21 cellular contexts compared by ENCODE assay signal in genomic region chr12:15193927-15194326, GRCh38. TPM values are rescaled to one million over a fixed set of nuclear protein-coding genes. Genes with fewer than 3 reads are reported as not detected.
DNase-seq lines count a peak whose midpoint lies in the region; ATAC-seq, FAIRE-seq and TF ChIP-seq lines count a peak whose summit lies in the region.
"Had no signal": no experiment of that assay in that cellular context is flagged by ENCODE, and none has a peak within 500 bp of the region (broad histone marks: within the 10 kb centered on the region; RNA-seq: fewer than 3 reads in every experiment).

No MANE protein-coding gene starts in this region.

- H2AFZ ChIP-seq in astrocyte (ENCODE audit: low read depth, low read length): no peak overlapping the region

- no peaks in the 10 kb centered on the region for H3K4me1 Mint-ChIP-seq in astrocyte (ENCODE audit: low read depth, unreplicated experiment)
- H3K4me1 Mint-ChIP-seq: activated CD4-positive, alpha-beta T cell treated with anti-CD3 and anti-CD28 coated beads, Interleukin-2, amount 10 ng/mL, durations not matched to agents 24 days and 14 days; activated T-helper 17 cell treated with anti-CD3 and anti-CD28 coated beads, Interleukin-2, amount 50 U/mL, for 72 hours; stimulated activated naive CD8-positive, alpha-beta T cell treated with anti-CD3 and anti-CD28 coated beads, Interleukin-15, amount 100 ng/mL, for 72 hours had no signal

- TF ChIP-seq CTCF in astrocyte (IDR thresholded peaks at IDR 0.05; ENCODE audit: insufficient read depth, low read depth, low read length): no peak
- no peak for TF ChIP-seq CTCF in foreskin keratinocyte (conservative IDR thresholded peaks at IDR 0.05)
- TF ChIP-seq CTCF in omental fat pad (IDR thresholded peaks at IDR 0.05): no peak
- TF ChIP-seq CTCF in uterus (IDR thresholded peaks at IDR 0.05): no peak

- no peak overlapping the region for H3K27ac ChIP-seq in astrocyte (ENCODE audit: low read depth, low read length)
- H3K27ac ChIP-seq in foreskin keratinocyte: no peak overlapping the region
- peak overlapping the region; percentile 83 to 95 for H3K27ac ChIP-seq in uterus
- H3K27ac ChIP-seq: SJSA1 had no signal

- H3K9ac ChIP-seq in astrocyte (ENCODE audit: low read length): no peak overlapping the region

- no peaks in the 10 kb centered on the region for H3K4me1 ChIP-seq in astrocyte (ENCODE audit: insufficient read depth, low read length)
- no peaks in the 10 kb centered on the region for H3K4me1 ChIP-seq in foreskin keratinocyte
- peaks cover 0 to 63% of the 10 kb centered on the region in 2 donors for H3K4me1 ChIP-seq in uterus
- H3K4me1 ChIP-seq: SJSA1 had no signal

- intact Hi-C loops in uterus (cut with DNase I; ENCODE audit: low total_unique reads): no loop called here

- peaks cover 2% of the 10 kb centered on the region for H3K27me3 Mint-ChIP-seq in astrocyte (ENCODE audit: low read depth, unreplicated experiment)
- H3K27me3 Mint-ChIP-seq: dendritic cell treated with granulocyte-macrophage colony-stimulating factor and Interleukin-4, amounts not matched to agents 40 ng/mL and 50 ng/mL, for 4 days; progenitor cell of endocrine pancreas had no signal

- no peak overlapping the region for H3K4me2 ChIP-seq in astrocyte (ENCODE audit: low read length)

- H3K4me3 ChIP-seq in astrocyte (ENCODE audit: insufficient read depth, low read depth, low read length): no peak overlapping the region
- H3K4me3 ChIP-seq in uterus: no peak overlapping the region
- H3K4me3 ChIP-seq: SJSA1, upper lobe of left lung had no signal

- no peaks in the 10 kb centered on the region for H3K9me3 ChIP-seq in astrocyte (ENCODE audit: insufficient read depth, low read depth, low read length)
- H3K9me3 ChIP-seq in uterus: no peaks in the 10 kb centered on the region
- H3K9me3 ChIP-seq: SJSA1, upper lobe of left lung had no signal

- TF ChIP-seq POLR2A in uterus (IDR thresholded peaks at IDR 0.05): peak in 1 of 2 donors; percentile 5

- FAIRE-seq in astrocyte (lab: Jason Lieb, UNC): peak; percentile 9
- FAIRE-seq: RCC 7860 had no signal

- no peaks in the 10 kb centered on the region for H3K79me2 ChIP-seq in astrocyte (ENCODE audit: insufficient read depth, low read length)

- H3K27ac Mint-ChIP-seq in astrocyte (ENCODE audit: unreplicated experiment): no peak overlapping the region
- H3K27ac Mint-ChIP-seq: activated CD4-positive, alpha-beta T cell treated with anti-CD3 and anti-CD28 coated beads, Interleukin-2, amount 10 ng/mL, durations not matched to agents 24 days and 14 days; activated T-helper 17 cell treated with anti-CD3 and anti-CD28 coated beads, Interleukin-2, amount 50 U/mL, for 72 hours; dendritic cell treated with granulocyte-macrophage colony-stimulating factor and Interleukin-4, amounts not matched to agents 40 ng/mL and 50 ng/mL, for 4 days; nephron progenitor cell; progenitor cell of endocrine pancreas; stimulated activated naive CD8-positive, alpha-beta T cell treated with anti-CD3 and anti-CD28 coated beads, Interleukin-15, amount 100 ng/mL, for 72 hours; T-helper 1 cell treated with Interleukin-12 subunit alpha and Interleukin-12 subunit beta and Interleukin-4 antibody, amounts not matched to agents 30 μg/mL and 1 μg/mL, for 36 hours had no signal

- peaks cover 3% of the 10 kb centered on the region for H3K27me3 ChIP-seq in astrocyte (ENCODE audit: insufficient read depth, low read length)
- no peaks in the 10 kb centered on the region for H3K27me3 ChIP-seq in foreskin keratinocyte
- H3K27me3 ChIP-seq in uterus: no peaks in the 10 kb centered on the region
- H3K27me3 ChIP-seq: SJSA1, upper lobe of left lung had no signal

- DNase-seq in astrocyte (ENCODE audit: low read depth) (peak; percentile 19), foreskin keratinocyte (peak in 1 of 2 donors; percentile 44), omental fat pad (ENCODE audit: low spot score) (no peak), uterus (peak; percentile 61 to 81), DMS153 treated with DMSO at 0.1 percent for 48 hours (lab: John Stamatoyannopoulos, UW; ENCODE audit: unreplicated experiment) (no peak)
- DNase-seq in activated CD4-positive, alpha-beta T cell treated with anti-CD3 and anti-CD28 coated beads, Interleukin-2, amount 50 U/mL, for 1 hour: no peak
- DNase-seq: activated CD4-positive, alpha-beta T cell treated with anti-CD3 and anti-CD28 coated beads, Interleukin-2, amount 10 ng/mL, durations not matched to agents 24 days and 14 days; foreskin melanocyte; NCI-H187 treated with DMSO at 0.1 percent for 48 hours; nephron progenitor cell; stimulated activated CD4-positive, alpha-beta T cell treated with anti-CD3 and anti-CD28 coated beads, Interleukin-4, amount 100 ng/mL, for 4 hours; stimulated activated naive CD8-positive, alpha-beta T cell treated with anti-CD3 and anti-CD28 coated beads, Interleukin-15, amount 100 ng/mL, for 72 hours; upper lobe of left lung had no signal

- no peaks in the 10 kb centered on the region for H3K36me3 Mint-ChIP-seq in astrocyte (ENCODE audit: low read depth, unreplicated experiment)

- peak; percentile 65 for ATAC-seq in foreskin keratinocyte
- peak; percentile 62 for ATAC-seq in omental fat pad (ENCODE audit: low FRiP score)
- no peak for ATAC-seq in GM21526 (IDR thresholded peaks at IDR 0.05; ENCODE audit: low FRiP score, unreplicated experiment)
- ATAC-seq: activated T-helper 17 cell treated with anti-CD3 and anti-CD28 coated beads, Interleukin-2, amount 50 U/mL, for 72 hours; stimulated activated naive CD8-positive, alpha-beta T cell treated with anti-CD3 and anti-CD28 coated beads, Interleukin-15, amount 100 ng/mL, for 72 hours had no signal

- H4K20me1 ChIP-seq in astrocyte (ENCODE audit: insufficient read depth, low read length): no peaks in the 10 kb centered on the region

- peaks cover 4% of the 10 kb centered on the region for H3K9me3 Mint-ChIP-seq in astrocyte (ENCODE audit: unreplicated experiment)
- H3K9me3 Mint-ChIP-seq: activated CD4-positive, alpha-beta T cell treated with anti-CD3 and anti-CD28 coated beads, Interleukin-2, amount 10 ng/mL, durations not matched to agents 24 days and 14 days; activated T-helper 17 cell treated with anti-CD3 and anti-CD28 coated beads, Interleukin-2, amount 50 U/mL, for 72 hours; dendritic cell treated with granulocyte-macrophage colony-stimulating factor and Interleukin-4, amounts not matched to agents 40 ng/mL and 50 ng/mL, for 4 days; nephron progenitor cell; stimulated activated naive CD8-positive, alpha-beta T cell treated with anti-CD3 and anti-CD28 coated beads, Interleukin-15, amount 100 ng/mL, for 72 hours; T-helper 1 cell treated with Interleukin-12 subunit alpha and Interleukin-12 subunit beta and Interleukin-4 antibody, amounts not matched to agents 30 μg/mL and 1 μg/mL, for 36 hours had no signal

- no peaks in the 10 kb centered on the region for H3K36me3 ChIP-seq in astrocyte (ENCODE audit: insufficient read depth, low read length)
- no peaks in the 10 kb centered on the region for H3K36me3 ChIP-seq in uterus
- H3K36me3 ChIP-seq: SJSA1, upper lobe of left lung had no signal

- no peak overlapping the region for H3K4me3 Mint-ChIP-seq in astrocyte (ENCODE audit: unreplicated experiment)
- H3K4me3 Mint-ChIP-seq: activated CD4-positive, alpha-beta T cell treated with anti-CD3 and anti-CD28 coated beads, Interleukin-2, amount 10 ng/mL, durations not matched to agents 24 days and 14 days; activated T-helper 17 cell treated with anti-CD3 and anti-CD28 coated beads, Interleukin-2, amount 50 U/mL, for 72 hours; dendritic cell treated with granulocyte-macrophage colony-stimulating factor and Interleukin-4, amounts not matched to agents 40 ng/mL and 50 ng/mL, for 4 days; nephron progenitor cell; stimulated activated naive CD8-positive, alpha-beta T cell treated with anti-CD3 and anti-CD28 coated beads, Interleukin-15, amount 100 ng/mL, for 72 hours; T-helper 1 cell treated with Interleukin-12 subunit alpha and Interleukin-12 subunit beta and Interleukin-4 antibody, amounts not matched to agents 30 μg/mL and 1 μg/mL, for 36 hours had no signal

RNA-seq across cellular contexts. Expression of gene RERG, which starts 27.3 kb away (rescaled TPM):
- total RNA-seq in astrocyte (0.14 TPM in 1 of 2 replicates, not detected in the other), foreskin keratinocyte (not detected in 2 replicates), omental fat pad (10 to 100 TPM in 3 of 4 donors, 1 to 10 TPM in 1; 9.6 to 84.4 (median 36.4) TPM), uterus (100 to 1,000 TPM in 3 of 4 donors, 10 to 100 TPM in 1; 61.6 to 236 (median 150) TPM)
- 0.03 TPM in 1 of 2 replicates, not detected in the other for polyA plus RNA-seq in foreskin keratinocyte
- total RNA-seq: activated CD4-positive, alpha-beta T cell treated with anti-CD3 and anti-CD28 coated beads, Interleukin-2, amount 10 ng/mL, durations not matched to agents 24 days and 14 days; activated T-helper 17 cell treated with anti-CD3 and anti-CD28 coated beads, Interleukin-2, amount 50 U/mL, for 72 hours; HT1080; SJSA1 had no signal

Comparison
In these comparisons a context has a peak if more than half of its experiments do, and no peak if none do; other contexts are left out.
1. DNase-seq: peak in astrocyte (single experiment) and uterus (2 of 2); none in omental fat pad (single experiment), activated CD4-positive, alpha-beta T cell treated with anti-CD3 and anti-CD28 coated beads, Interleukin-2, amount 50 U/mL, for 1 hour (single experiment) and DMS153 treated with DMSO at 0.1 percent for 48 hours (single experiment).
2. H3K27ac ChIP-seq: peak in uterus (2 of 2); none in astrocyte (single experiment) and foreskin keratinocyte (single experiment).